Comparison of ENCODE assay signal across 14 cellular contexts in genomic region chr7:44247868-44248651, GRCh38. TPM values are rescaled to one million over a fixed set of nuclear protein-coding genes. Genes with fewer than 3 reads are reported as not detected.
DNase-seq lines count a peak whose midpoint lies in the region; ATAC-seq lines count a peak whose summit lies in the region.
"Had no signal": no experiment of that assay in that cellular context is flagged by ENCODE, and none has a peak within 500 bp of the region (broad histone marks: within the 10 kb centered on the region; RNA-seq: fewer than 3 reads in every experiment).

No MANE protein-coding gene starts in this region.

- no peak for ATAC-seq in HG02610 (IDR thresholded peaks at IDR 0.05; ENCODE audit: unreplicated experiment)
- ATAC-seq: GM23338 had no signal

- peak; percentile 25 for DNase-seq in DMS79 treated with DMSO at 0.1 percent for 48 hours (lab: John Stamatoyannopoulos, UW)
- DNase-seq in DMS79 (lab: John Stamatoyannopoulos, UW) = no peak
- DNase-seq in NCI-H748 (lab: John Stamatoyannopoulos, UW; ENCODE audit: unreplicated experiment) = peak; percentile 8
- no peak for DNase-seq in NCI-H748 treated with DMSO at 0.1 percent for 48 hours (lab: John Stamatoyannopoulos, UW)
- peak; percentile 66 for DNase-seq in cerebellum (ENCODE audit: low spot score)
- no peak for DNase-seq in anterior cingulate cortex (lab: John Stamatoyannopoulos, UW)
- DNase-seq: CD8-positive, alpha-beta memory T cell; DND-41; GDM1; H7 had no signal

RNA-seq across cellular contexts. Expression of gene YKT6, which starts 47.3 kb away (rescaled TPM):
- total RNA-seq in cerebellum = 43.4 TPM

RNA-seq across cellular contexts. Expression of gene GCK, which starts 58.8 kb away (rescaled TPM):
- 7.7 TPM for total RNA-seq in cerebellum
- total RNA-seq: A673, HT-29 had no signal

Comparison
In these comparisons a context has a peak if more than half of its experiments do, and no peak if none do; other contexts are left out.
1. DNase-seq: peak in DMS79 treated with DMSO at 0.1 percent for 48 hours (single experiment), NCI-H748 (single experiment) and cerebellum (single experiment); none in DMS79 (single experiment), NCI-H748 treated with DMSO at 0.1 percent for 48 hours (single experiment) and anterior cingulate cortex (0 of 58).